ENCODE assay signal across 38 cellular contexts in the genomic region with DNA sequence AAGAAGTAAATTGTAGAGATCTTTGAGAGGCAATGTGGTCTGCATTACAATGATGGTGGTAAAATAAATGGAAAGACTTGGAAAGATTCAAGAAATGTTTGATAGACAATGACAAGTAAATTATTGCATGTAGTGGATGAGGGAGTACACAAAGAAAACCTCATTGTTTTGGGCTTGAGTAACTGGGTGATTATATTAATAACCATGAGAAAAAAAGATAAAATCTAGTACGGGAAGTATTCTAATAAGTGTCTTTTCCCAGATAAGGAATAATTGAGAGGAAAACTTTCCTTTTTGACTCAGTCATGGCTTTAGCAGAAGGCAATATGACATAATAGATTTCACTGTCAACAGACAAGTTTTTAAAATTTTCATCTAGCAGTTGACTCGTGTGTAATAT.
"Had no signal": no experiment of that assay in that cellular context is flagged by ENCODE, and none has a peak within 500 bp of the region (broad histone marks: within the 10 kb centered on the region; RNA-seq: fewer than 3 reads in every experiment).

No MANE protein-coding gene starts in this region.

- H3K36me3 ChIP-seq: adrenal gland, ascending aorta, cardiac muscle cell had no signal

- H3K4me1 ChIP-seq: adrenal gland, ascending aorta had no signal

- H3K36me3 Mint-ChIP-seq: activated CD4-positive, alpha-beta memory T cell treated with anti-CD3 and anti-CD28 coated beads for 36 hours; activated naive CD8-positive, alpha-beta T cell treated with anti-CD3 and anti-CD28 coated beads for 36 hours; brain had no signal

- H3K4me1 Mint-ChIP-seq: activated B cell treated with CpG ODN at 0.5 μM for 24 hours; activated CD4-positive, alpha-beta T cell treated with anti-CD3 and anti-CD28 coated beads, Interleukin-2, amount 10 ng/mL, durations not matched to agents 24 days and 14 days; activated naive CD8-positive, alpha-beta T cell treated with anti-CD3 and anti-CD28 coated beads for 36 hours; activated T-helper 17 cell treated with anti-CD3 and anti-CD28 coated beads, Interleukin-2, amount 50 U/mL, for 72 hours; brain; central memory CD8-positive, alpha-beta T cell had no signal

- H3K27me3 ChIP-seq: adrenal gland, ascending aorta, cardiac muscle cell had no signal

- H3K4me3 ChIP-seq: adrenal gland, ascending aorta, cardiac muscle cell had no signal

- H3K4me3 Mint-ChIP-seq: activated B cell treated with CpG ODN at 0.5 μM for 24 hours; activated CD4-positive, alpha-beta memory T cell treated with anti-CD3 and anti-CD28 coated beads for 36 hours; activated CD4-positive, alpha-beta T cell treated with anti-CD3 and anti-CD28 coated beads, Interleukin-2, amount 10 ng/mL, durations not matched to agents 24 days and 14 days; activated CD8-positive, alpha-beta T cell treated with anti-CD3 and anti-CD28 coated beads for 36 hours; activated naive CD4-positive, alpha-beta T cell treated with anti-CD3 and anti-CD28 coated beads for 36 hours; activated naive CD8-positive, alpha-beta T cell treated with anti-CD3 and anti-CD28 coated beads for 36 hours; activated T-cell treated with anti-CD3 and anti-CD28 coated beads, Interleukin-2, amount 50 U/mL, for 72 hours; activated T-helper 1 cell treated with anti-CD3 and anti-CD28 coated beads, Interleukin-12 subunit alpha, Interleukin-12 subunit beta, Interleukin-2, Interleukin-4 antibody, amounts not matched to agents 30 ng/mL and 10 ng/mL and 1 ng/mL, durations not matched to agents 14 hours and 24 hours and 36 hours; activated T-helper 17 cell treated with anti-CD3 and anti-CD28 coated beads, Interleukin-2, amount 50 U/mL, for 72 hours; brain; central memory CD8-positive, alpha-beta T cell; T-helper 1 cell treated with Interleukin-12 subunit alpha and Interleukin-12 subunit beta and Interleukin-4 antibody, amounts not matched to agents 30 μg/mL and 1 μg/mL, for 36 hours; T-helper 2 cell treated with Interferon-gamma antibody and Interleukin-4, amounts not matched to agents 5 μg/mL and 100 μg/mL, for 36 hours had no signal

- H3K27ac Mint-ChIP-seq: activated B cell treated with CpG ODN at 0.5 μM for 24 hours; activated CD4-positive, alpha-beta memory T cell treated with anti-CD3 and anti-CD28 coated beads for 36 hours; activated CD4-positive, alpha-beta T cell treated with anti-CD3 and anti-CD28 coated beads, Interleukin-2, amount 10 ng/mL, durations not matched to agents 24 days and 14 days; activated CD8-positive, alpha-beta T cell treated with anti-CD3 and anti-CD28 coated beads for 36 hours; activated naive CD4-positive, alpha-beta T cell treated with anti-CD3 and anti-CD28 coated beads for 36 hours; activated naive CD4-positive, alpha-beta T cell treated with anti-CD3 and anti-CD28 coated beads, Interleukin-2, amount 50 U/mL, for 72 hours; activated naive CD8-positive, alpha-beta T cell treated with anti-CD3 and anti-CD28 coated beads for 36 hours; activated T-cell treated with anti-CD3 and anti-CD28 coated beads, Interleukin-2, amount 50 U/mL, for 72 hours; activated T-helper 1 cell treated with anti-CD3 and anti-CD28 coated beads, Interleukin-12 subunit alpha, Interleukin-12 subunit beta, Interleukin-2, Interleukin-4 antibody, amounts not matched to agents 30 ng/mL and 10 ng/mL and 1 ng/mL, durations not matched to agents 14 hours and 24 hours and 36 hours; activated T-helper 17 cell treated with anti-CD3 and anti-CD28 coated beads, Interleukin-2, amount 50 U/mL, for 72 hours; brain; T-helper 1 cell treated with Interleukin-12 subunit alpha and Interleukin-12 subunit beta and Interleukin-4 antibody, amounts not matched to agents 30 μg/mL and 1 μg/mL, for 36 hours; T-helper 2 cell treated with Interferon-gamma antibody and Interleukin-4, amounts not matched to agents 5 μg/mL and 100 μg/mL, for 36 hours had no signal

- H3K27ac ChIP-seq: adrenal gland, ascending aorta, cardiac muscle cell, VCaP had no signal

- DNase-seq: activated B cell treated with CpG ODN at 0.5 μM for 24 hours; activated CD4-positive, alpha-beta memory T cell treated with anti-CD3 and anti-CD28 coated beads for 36 hours; activated CD4-positive, alpha-beta T cell treated with anti-CD3 and anti-CD28 coated beads for 4 hours; activated CD4-positive, alpha-beta T cell treated with anti-CD3 and anti-CD28 coated beads, Interleukin-2, amount 10 ng/mL, durations not matched to agents 24 days and 14 days; activated CD4-positive, alpha-beta T cell treated with anti-CD3 and anti-CD28 coated beads, Interleukin-2, amount 50 U/mL, for 1 hour; activated CD4-positive, alpha-beta T cell treated with anti-CD3 and anti-CD28 coated beads, Interleukin-2, amount 50 U/mL, for 4 hours; activated CD4-positive, CD25-positive, alpha-beta regulatory T cell treated with anti-CD3 and anti-CD28 coated beads, Interleukin-2, amount 50 U/mL, for 72 hours; activated CD8-positive, alpha-beta memory T cell treated with anti-CD3 and anti-CD28 coated beads, Interleukin-2, amount 50 U/mL, for 4 hours; activated CD8-positive, alpha-beta T cell treated with anti-CD3 and anti-CD28 coated beads for 36 hours; activated effector memory CD4-positive, alpha-beta T cell treated with anti-CD3 and anti-CD28 coated beads, Interleukin-2, amount 50 U/mL, for 16 hours; activated gamma-delta T cell treated with Interleukin-2 at 50 U/mL for 16 hours; activated naive CD4-positive, alpha-beta T cell; activated naive CD4-positive, alpha-beta T cell treated with anti-CD3 and anti-CD28 coated beads for 36 hours; activated naive CD4-positive, alpha-beta T cell treated with anti-CD3 and anti-CD28 coated beads, Interleukin-2, amount 50 U/mL, for 16 hours; activated naive CD8-positive, alpha-beta T cell treated with anti-CD3 and anti-CD28 coated beads for 36 hours; activated T-cell treated with anti-CD3 and anti-CD28 coated beads for 4 hours; activated T-cell treated with anti-CD3 and anti-CD28 coated beads, Interleukin-2, amount 50 U/mL, for 1 hour; activated T-cell treated with anti-CD3 and anti-CD28 coated beads, Interleukin-2, amount 50 U/mL, for 72 hours; adrenal gland; amygdala; anterior cingulate cortex; caudate nucleus; cerebellar nuclear complex; T-helper 1 cell; T-helper 2 cell; T-helper 9 cell had no signal

- ATAC-seq: activated CD8-positive, alpha-beta T cell treated with anti-CD3 and anti-CD28 coated beads for 36 hours; activated naive CD4-positive, alpha-beta T cell treated with anti-CD3 and anti-CD28 coated beads, Interleukin-2, amount 50 U/mL, for 72 hours; activated T-cell treated with anti-CD3 and anti-CD28 coated beads, Interleukin-2, amount 50 U/mL, for 72 hours; activated T-helper 17 cell treated with anti-CD3 and anti-CD28 coated beads, Interleukin-2, amount 50 U/mL, for 72 hours had no signal

- H3K9me3 ChIP-seq: adrenal gland, ascending aorta had no signal

- H3K9me3 Mint-ChIP-seq: activated CD4-positive, alpha-beta T cell treated with anti-CD3 and anti-CD28 coated beads, Interleukin-2, amount 10 ng/mL, durations not matched to agents 24 days and 14 days had no signal

- FAIRE-seq: bronchial epithelial cell, TTC549 had no signal

- H3K27me3 Mint-ChIP-seq: activated B cell treated with CpG ODN at 0.5 μM for 24 hours; activated CD4-positive, alpha-beta memory T cell treated with anti-CD3 and anti-CD28 coated beads for 36 hours; activated CD4-positive, alpha-beta T cell treated with anti-CD3 and anti-CD28 coated beads, Interleukin-2, amount 10 ng/mL, durations not matched to agents 24 days and 14 days; activated CD8-positive, alpha-beta T cell treated with anti-CD3 and anti-CD28 coated beads for 36 hours; activated naive CD8-positive, alpha-beta T cell treated with anti-CD3 and anti-CD28 coated beads for 36 hours; activated T-helper 17 cell treated with anti-CD3 and anti-CD28 coated beads, Interleukin-2, amount 50 U/mL, for 72 hours; brain; central memory CD8-positive, alpha-beta T cell had no signal
